1 cellular context compared by ENCODE assay signal in genomic region chr21:44736291-44737004, GRCh38.
TF ChIP-seq lines count a peak whose summit lies in the region.

No MANE protein-coding gene starts in this region.

TF ChIP-seq in HepG2, 621 proteins besides CTCF, POLR2A, EP300 and RAD21 (continued from another document and continues in another):
- TF ChIP-seq NCOA2 (CRISPR knock-in tag; IDR thresholded peaks at IDR 0.05) (0 out of 2 replicates have a peak, but pooled peaks have one; percentile 33), HMG20A (CRISPR knock-in tag; IDR thresholded peaks at IDR 0.05; ENCODE audit: borderline replicate concordance) (0 out of 2 replicates have a peak, but pooled peaks have one; percentile 48), TP53 (CRISPR knock-in tag; conservative IDR thresholded peaks at IDR 0.05) (no peak), SPEN (CRISPR knock-in tag; IDR thresholded peaks at IDR 0.05; ENCODE audit: low read depth) (peak; percentile 34; the same call in 1 of the 2 replicates), RXRB (CRISPR knock-in tag; IDR thresholded peaks at IDR 0.05; ENCODE audit: borderline replicate concordance) (peak; percentile 54), ZSCAN21 (CRISPR knock-in tag; IDR thresholded peaks at IDR 0.05; ENCODE audit: borderline replicate concordance) (0 out of 2 replicates have a peak, but pooled peaks have one; percentile 21), ZBTB3 (CRISPR knock-in tag; IDR thresholded peaks at IDR 0.05; ENCODE audit: borderline replicate concordance, low read depth) (no peak), CEBPG (CRISPR knock-in tag; IDR thresholded peaks at IDR 0.05) (peak; percentile 40; the same call in 1 of the 2 replicates), DNMT1 (CRISPR knock-in tag; IDR thresholded peaks at IDR 0.05) (no peak), TIGD3 (CRISPR knock-in tag; IDR thresholded peaks at IDR 0.05; ENCODE audit: borderline replicate concordance) (no peak), ZFX (CRISPR knock-in tag; IDR thresholded peaks at IDR 0.05; ENCODE audit: low read depth) (peak; percentile 33), MXI1 (IDR thresholded peaks at IDR 0.05; ENCODE audit: borderline replicate concordance, low read depth, low read length) (peak; percentile 42; the same call in 1 of the 3 replicates), ZMAT3 (CRISPR knock-in tag; conservative IDR thresholded peaks at IDR 0.05) (no peak), CREB1 (IDR thresholded peaks at IDR 0.05) (0 out of 2 replicates have a peak, but pooled peaks have one; percentile 12), CREB1 (CRISPR knock-in tag; IDR thresholded peaks at IDR 0.05) (no peak), NR2F6 (IDR thresholded peaks at IDR 0.05) (peak; percentile 34; the same call in 1 of the 2 replicates), NR2F6 (CRISPR knock-in tag; IDR thresholded peaks at IDR 0.05) (peak; percentile 69; the same call in 1 of the 2 replicates), ARID5B (CRISPR knock-in tag; IDR thresholded peaks at IDR 0.05) (peak; percentile 71), THAP11 (CRISPR knock-in tag; IDR thresholded peaks at IDR 0.05) (peak; percentile 21; the same call in 1 of the 2 replicates), HHEX (CRISPR knock-in tag; IDR thresholded peaks at IDR 0.05) (peak; percentile 58; the same call in 1 of the 2 replicates), PBX2 (CRISPR knock-in tag; IDR thresholded peaks at IDR 0.05) (no peak; the same call in 1 of the 2 replicates), HNF4A (CRISPR knock-in tag; IDR thresholded peaks at IDR 0.05) (peak; percentile 85), ZBTB33 (CRISPR knock-in tag; IDR thresholded peaks at IDR 0.05) (peak; percentile 36; the same call in 1 of the 2 replicates), HNRNPH1 (optimal IDR thresholded peaks at IDR 0.05; ENCODE audit: low read depth, low read length) (no peak), ZNF607 (CRISPR knock-in tag; IDR thresholded peaks at IDR 0.05; ENCODE audit: borderline replicate concordance) (0 out of 2 replicates have a peak, but pooled peaks have one; percentile 28), MEF2D (CRISPR knock-in tag; IDR thresholded peaks at IDR 0.05) (0 out of 2 replicates have a peak, but pooled peaks have one; percentile 52), KDM6A (CRISPR knock-in tag; IDR thresholded peaks at IDR 0.05; ENCODE audit: low read depth) (0 out of 2 replicates have a peak, but pooled peaks have one; percentile 35), HNF4G (IDR thresholded peaks at IDR 0.05; ENCODE audit: borderline replicate concordance, low read depth, low read length) (peak; percentile 43; the same call in 1 of the 2 replicates), HNF4G (CRISPR knock-in tag; IDR thresholded peaks at IDR 0.05; ENCODE audit: borderline replicate concordance, low read depth) (no peak), KDM2A (CRISPR knock-in tag; IDR thresholded peaks at IDR 0.05; ENCODE audit: borderline replicate concordance, low read depth) (peak; percentile 26; the same call in 1 of the 2 replicates), BORCS8-MEF2B (CRISPR knock-in tag; IDR thresholded peaks at IDR 0.05) (no peak), RNF2 (conservative IDR thresholded peaks at IDR 0.05; ENCODE audit: low read depth) (no peak), ZMAT5 (CRISPR knock-in tag; IDR thresholded peaks at IDR 0.05; ENCODE audit: borderline replicate concordance, low read depth) (no peak), SRSF1 (optimal IDR thresholded peaks at IDR 0.05; ENCODE audit: low read depth, low read length) (no peak), TARDBP (CRISPR knock-in tag; IDR thresholded peaks at IDR 0.05) (peak; percentile 53; the same call in 1 of the 2 replicates), BHLHE40 (IDR thresholded peaks at IDR 0.05; ENCODE audit: low read length) (peak; percentile 29; the same call in 1 of the 2 replicates), ZBED4 (CRISPR knock-in tag; IDR thresholded peaks at IDR 0.05; ENCODE audit: borderline replicate concordance) (no peak), ZNF687 (CRISPR knock-in tag; IDR thresholded peaks at IDR 0.05) (peak; percentile 63), ZNF720 (CRISPR knock-in tag; IDR thresholded peaks at IDR 0.05) (no peak)
- TF ChIP-seq, protein P1, sequence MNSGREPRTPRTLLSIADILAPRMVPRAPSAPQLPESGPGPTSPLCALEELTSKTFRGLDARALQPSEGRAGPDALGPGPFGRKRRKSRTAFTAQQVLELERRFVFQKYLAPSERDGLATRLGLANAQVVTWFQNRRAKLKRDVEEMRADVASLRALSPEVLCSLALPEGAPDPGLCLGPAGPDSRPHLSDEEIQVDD (CRISPR knock-in tag; IDR thresholded peaks at IDR 0.05; ENCODE audit: borderline replicate concordance), result no peak
- TF ChIP-seq, protein P2, sequence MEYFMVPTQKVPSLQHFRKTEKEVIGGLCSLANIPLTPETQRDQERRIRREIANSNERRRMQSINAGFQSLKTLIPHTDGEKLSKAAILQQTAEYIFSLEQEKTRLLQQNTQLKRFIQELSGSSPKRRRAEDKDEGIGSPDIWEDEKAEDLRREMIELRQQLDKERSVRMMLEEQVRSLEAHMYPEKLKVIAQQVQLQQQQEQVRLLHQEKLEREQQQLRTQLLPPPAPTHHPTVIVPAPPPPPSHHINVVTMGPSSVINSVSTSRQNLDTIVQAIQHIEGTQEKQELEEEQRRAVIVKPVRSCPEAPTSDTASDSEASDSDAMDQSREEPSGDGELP (IDR thresholded peaks at IDR 0.05; ENCODE audit: borderline replicate concordance, low read depth), result peak; percentile 100
